ENCODE assay signal across 17 cellular contexts in genomic region chr1:168455764-168456163, GRCh38.
"Had no signal": no experiment of that assay in that cellular context is flagged by ENCODE, and none has a peak within 500 bp of the region (broad histone marks: within the 10 kb centered on the region; RNA-seq: fewer than 3 reads in every experiment).

No MANE protein-coding gene starts in this region.

- H3K27ac ChIP-seq: brain microvascular endothelial cell, esophagus squamous epithelium, heart left ventricle, left lung had no signal

- DNase-seq: activated CD4-positive, alpha-beta T cell treated with anti-CD3 and anti-CD28 coated beads, Interleukin-2, amount 10 ng/mL, durations not matched to agents 24 days and 14 days; activated CD8-positive, alpha-beta T cell treated with anti-CD3 and anti-CD28 coated beads, Interleukin-2, amount 10 ng/mL, durations not matched to agents 7 days and 5 days; activated naive CD4-positive, alpha-beta T cell treated with Interleukin-2 at 50 U/mL for 16 hours; activated T-cell treated with anti-CD3 and anti-CD28 coated beads, Interleukin-2, amount 50 U/mL, for 24 hours; aorta; brain microvascular endothelial cell; cortex of kidney; effector CD4-positive, alpha-beta T cell; esophagus squamous epithelium; heart left ventricle; kidney; left lung; stimulated activated naive CD8-positive, alpha-beta T cell treated with anti-CD3 and anti-CD28 coated beads, Interleukin-15, amount 100 ng/mL, for 72 hours; T1000 had no signal

- H3K4me3 Mint-ChIP-seq: activated CD4-positive, alpha-beta T cell treated with anti-CD3 and anti-CD28 coated beads, Interleukin-2, amount 10 ng/mL, durations not matched to agents 24 days and 14 days; activated CD8-positive, alpha-beta T cell treated with anti-CD3 and anti-CD28 coated beads, Interleukin-2, amount 10 ng/mL, durations not matched to agents 7 days and 5 days; activated T-cell treated with anti-CD3 and anti-CD28 coated beads, Interleukin-2, amount 50 U/mL, for 24 hours; central memory CD8-positive, alpha-beta T cell; stimulated activated naive CD8-positive, alpha-beta T cell treated with anti-CD3 and anti-CD28 coated beads, Interleukin-15, amount 100 ng/mL, for 72 hours had no signal

- H3K27me3 Mint-ChIP-seq: activated T-cell treated with anti-CD3 and anti-CD28 coated beads, Interleukin-2, amount 50 U/mL, for 24 hours; central memory CD8-positive, alpha-beta T cell; progenitor cell of endocrine pancreas; stimulated activated naive CD8-positive, alpha-beta T cell treated with anti-CD3 and anti-CD28 coated beads, Interleukin-15, amount 100 ng/mL, for 72 hours had no signal

- H3K36me3 ChIP-seq: brain microvascular endothelial cell, esophagus squamous epithelium, heart left ventricle, left lung had no signal

- H3K4me1 ChIP-seq: heart left ventricle, left lung had no signal

- H3K27ac Mint-ChIP-seq: activated CD4-positive, alpha-beta T cell treated with anti-CD3 and anti-CD28 coated beads, Interleukin-2, amount 10 ng/mL, durations not matched to agents 24 days and 14 days; activated CD8-positive, alpha-beta T cell treated with anti-CD3 and anti-CD28 coated beads, Interleukin-2, amount 10 ng/mL, durations not matched to agents 7 days and 5 days; activated T-cell treated with anti-CD3 and anti-CD28 coated beads, Interleukin-2, amount 50 U/mL, for 24 hours; activated T-helper 2 cell treated with anti-CD3 and anti-CD28 coated beads, Interferon-gamma antibody, Interleukin-2, Interleukin-4, amounts not matched to agents 10 μg/mL and 5 μg/mL and 100 μg/mL, durations not matched to agents 14 hours and 24 hours and 36 hours; progenitor cell of endocrine pancreas; stimulated activated naive CD8-positive, alpha-beta T cell treated with anti-CD3 and anti-CD28 coated beads, Interleukin-15, amount 100 ng/mL, for 72 hours had no signal

- H3K27me3 ChIP-seq: brain microvascular endothelial cell, esophagus squamous epithelium, heart left ventricle, left lung had no signal

- H3K4me3 ChIP-seq: esophagus squamous epithelium, heart left ventricle, left lung had no signal
